In genomic region chr20:8808180-8808535, GRCh38 we compare ENCODE assay signal across 1 cellular context.
A peak's percentile ranks its signal among the peaks of the same experiment; 100 is the strongest.
TF ChIP-seq lines count a peak whose summit lies in the region.

No MANE protein-coding gene starts in this region.

TF ChIP-seq in HepG2, 621 proteins besides CTCF, POLR2A, EP300 and RAD21 (continued from another document):
- TF ChIP-seq, protein P1, sequence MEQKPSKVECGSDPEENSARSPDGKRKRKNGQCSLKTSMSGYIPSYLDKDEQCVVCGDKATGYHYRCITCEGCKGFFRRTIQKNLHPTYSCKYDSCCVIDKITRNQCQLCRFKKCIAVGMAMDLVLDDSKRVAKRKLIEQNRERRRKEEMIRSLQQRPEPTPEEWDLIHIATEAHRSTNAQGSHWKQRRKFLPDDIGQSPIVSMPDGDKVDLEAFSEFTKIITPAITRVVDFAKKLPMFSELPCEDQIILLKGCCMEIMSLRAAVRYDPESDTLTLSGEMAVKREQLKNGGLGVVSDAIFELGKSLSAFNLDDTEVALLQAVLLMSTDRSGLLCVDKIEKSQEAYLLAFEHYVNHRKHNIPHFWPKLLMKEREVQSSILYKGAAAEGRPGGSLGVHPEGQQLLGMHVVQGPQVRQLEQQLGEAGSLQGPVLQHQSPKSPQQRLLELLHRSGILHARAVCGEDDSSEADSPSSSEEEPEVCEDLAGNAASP (CRISPR knock-in tag; IDR thresholded peaks at IDR 0.05; ENCODE audit: borderline replicate concordance), result peak; percentile 98; the same call in 1 of the 2 replicates
- peak; percentile 32; the same call in 1 of the 2 replicates for TF ChIP-seq ZBTB33 (CRISPR knock-in tag; IDR thresholded peaks at IDR 0.05)
- peak; percentile 32; the same call in 1 of the 2 replicates for TF ChIP-seq RXRA (CRISPR knock-in tag; IDR thresholded peaks at IDR 0.05)
- TF ChIP-seq MYC (CRISPR knock-in tag; IDR thresholded peaks at IDR 0.05; ENCODE audit: borderline replicate concordance), result no peak
- TF ChIP-seq POGZ (CRISPR knock-in tag; IDR thresholded peaks at IDR 0.05), result 0 out of 2 replicates have a peak, but pooled peaks have one; percentile 15
- TF ChIP-seq, protein P2, sequence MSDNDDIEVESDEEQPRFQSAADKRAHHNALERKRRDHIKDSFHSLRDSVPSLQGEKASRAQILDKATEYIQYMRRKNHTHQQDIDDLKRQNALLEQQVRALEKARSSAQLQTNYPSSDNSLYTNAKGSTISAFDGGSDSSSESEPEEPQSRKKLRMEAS (IDR thresholded peaks at IDR 0.05), result 0 out of 2 replicates have a peak, but pooled peaks have one; percentile 23
- peak; percentile 30; the same call in 1 of the 2 replicates for TF ChIP-seq ZBTB38 (CRISPR knock-in tag; IDR thresholded peaks at IDR 0.05)
